ENCODE assay signal across 24 cellular contexts in the genomic region with DNA sequence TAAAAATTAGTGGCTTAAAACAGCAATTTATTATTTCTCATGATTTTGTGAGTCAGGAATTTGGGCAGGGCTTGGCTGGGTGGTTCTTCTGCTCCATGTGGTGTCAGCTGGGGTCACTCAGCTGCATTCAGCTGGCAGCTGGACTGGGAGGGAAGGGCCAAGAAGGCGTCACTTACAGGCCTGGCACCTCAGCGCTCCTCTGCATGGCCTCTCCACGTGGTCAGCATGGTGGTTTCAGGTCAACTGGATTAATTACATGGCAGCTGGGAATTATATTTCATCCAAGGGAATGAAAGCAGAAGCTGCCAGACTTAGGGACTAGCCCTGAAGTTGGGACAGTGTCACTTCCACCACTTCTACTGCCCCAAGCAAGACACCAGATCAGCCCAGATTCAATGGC.
"Had no signal": no experiment of that assay in that cellular context is flagged by ENCODE, and none has a peak within 500 bp of the region (broad histone marks: within the 10 kb centered on the region; RNA-seq: fewer than 3 reads in every experiment).

No MANE protein-coding gene starts in this region.

- H3K36me3 Mint-ChIP-seq: activated naive CD8-positive, alpha-beta T cell treated with anti-CD3 and anti-CD28 coated beads for 36 hours had no signal

- H3K36me3 ChIP-seq: colonic mucosa, heart right ventricle, lower lobe of right lung, thyroid gland had no signal

- H3K27me3 Mint-ChIP-seq: activated B cell treated with CpG ODN at 0.5 μM for 24 hours; activated CD4-positive, alpha-beta T cell treated with anti-CD3 and anti-CD28 coated beads for 36 hours; activated naive CD8-positive, alpha-beta T cell treated with anti-CD3 and anti-CD28 coated beads for 36 hours; activated T-cell treated with anti-CD3 and anti-CD28 coated beads, Interleukin-2, amount 50 U/mL, for 24 hours; naive thymus-derived CD4-positive, alpha-beta T cell; stimulated activated naive CD8-positive, alpha-beta T cell treated with anti-CD3 and anti-CD28 coated beads, Interleukin-15, Interleukin-2, amounts not matched to agents 100 ng/mL and 50 ng/mL, for 24 hours had no signal

- H3K4me3 ChIP-seq: colonic mucosa, dorsolateral prefrontal cortex, heart right ventricle, lower lobe of right lung, thyroid gland had no signal

- ATAC-seq: activated CD4-positive, alpha-beta T cell treated with anti-CD3 and anti-CD28 coated beads for 36 hours; lower lobe of right lung; naive thymus-derived CD4-positive, alpha-beta T cell had no signal

- FAIRE-seq: bronchial epithelial cell, keratinocyte had no signal

- H3K27me3 ChIP-seq: colonic mucosa, dorsolateral prefrontal cortex, heart right ventricle, thyroid gland had no signal

- H3K9me3 ChIP-seq: colonic mucosa, thyroid gland had no signal

- H3K9me3 Mint-ChIP-seq: activated B cell treated with CpG ODN at 0.5 μM for 24 hours; activated T-cell treated with anti-CD3 and anti-CD28 coated beads, Interleukin-2, amount 50 U/mL, for 24 hours; activated T-helper 2 cell treated with anti-CD3 and anti-CD28 coated beads, Interferon-gamma antibody, Interleukin-2, Interleukin-4, amounts not matched to agents 10 μg/mL and 5 μg/mL and 100 μg/mL, durations not matched to agents 14 hours and 24 hours and 36 hours; neural crest cell; stimulated activated naive CD8-positive, alpha-beta T cell treated with anti-CD3 and anti-CD28 coated beads, Interleukin-15, Interleukin-2, amounts not matched to agents 100 ng/mL and 50 ng/mL, for 24 hours had no signal

- H3K4me3 Mint-ChIP-seq: activated B cell treated with CpG ODN at 0.5 μM for 24 hours; activated CD4-positive, alpha-beta T cell treated with anti-CD3 and anti-CD28 coated beads for 36 hours; activated naive CD8-positive, alpha-beta T cell treated with anti-CD3 and anti-CD28 coated beads for 36 hours; activated T-cell treated with anti-CD3 and anti-CD28 coated beads, Interleukin-2, amount 50 U/mL, for 24 hours; endodermal cell; neural crest cell; stimulated activated naive CD8-positive, alpha-beta T cell treated with anti-CD3 and anti-CD28 coated beads, Interleukin-15, Interleukin-2, amounts not matched to agents 100 ng/mL and 50 ng/mL, for 24 hours had no signal

- H3K27ac ChIP-seq: colonic mucosa, epithelial cell of prostate, lower lobe of right lung, thyroid gland had no signal

- DNase-seq: activated B cell treated with CpG ODN at 0.5 μM for 24 hours; activated CD4-positive, alpha-beta T cell treated with anti-CD3 and anti-CD28 coated beads for 36 hours; activated CD4-positive, alpha-beta T cell treated with anti-CD3 and anti-CD28 coated beads, Interleukin-2, amount 50 U/mL, for 4 hours; activated CD8-positive, alpha-beta memory T cell treated with anti-CD3 and anti-CD28 coated beads for 24 hours; activated CD8-positive, alpha-beta memory T cell treated with anti-CD3 and anti-CD28 coated beads, Interleukin-2, amount 50 U/mL, for 4 hours; activated naive CD8-positive, alpha-beta T cell treated with anti-CD3 and anti-CD28 coated beads for 36 hours; activated T-cell treated with anti-CD3 and anti-CD28 coated beads, Interleukin-2, amount 50 U/mL, for 24 hours; colonic mucosa; endodermal cell; heart right ventricle; lower lobe of right lung; naive thymus-derived CD4-positive, alpha-beta T cell; retina; stimulated activated CD4-positive, alpha-beta T cell treated with anti-CD3 and anti-CD28 coated beads, Interleukin-12 subunit alpha, Interleukin-12 subunit beta, amount 100 ng/mL, for 4 hours; stimulated activated CD4-positive, alpha-beta T cell treated with anti-CD3 and anti-CD28 coated beads, Interleukin-4, amount 100 ng/mL, for 4 hours; T1000; thyroid gland had no signal

- H3K27ac Mint-ChIP-seq: activated B cell treated with CpG ODN at 0.5 μM for 24 hours; activated naive CD8-positive, alpha-beta T cell treated with anti-CD3 and anti-CD28 coated beads for 36 hours; activated T-helper 2 cell treated with anti-CD3 and anti-CD28 coated beads, Interferon-gamma antibody, Interleukin-2, Interleukin-4, amounts not matched to agents 10 μg/mL and 5 μg/mL and 100 μg/mL, durations not matched to agents 14 hours and 24 hours and 36 hours; endodermal cell; stimulated activated naive CD8-positive, alpha-beta T cell treated with anti-CD3 and anti-CD28 coated beads, Interleukin-15, Interleukin-2, amounts not matched to agents 100 ng/mL and 50 ng/mL, for 24 hours had no signal
